ENCODE assay signal across 8 cellular contexts in the genomic region with DNA sequence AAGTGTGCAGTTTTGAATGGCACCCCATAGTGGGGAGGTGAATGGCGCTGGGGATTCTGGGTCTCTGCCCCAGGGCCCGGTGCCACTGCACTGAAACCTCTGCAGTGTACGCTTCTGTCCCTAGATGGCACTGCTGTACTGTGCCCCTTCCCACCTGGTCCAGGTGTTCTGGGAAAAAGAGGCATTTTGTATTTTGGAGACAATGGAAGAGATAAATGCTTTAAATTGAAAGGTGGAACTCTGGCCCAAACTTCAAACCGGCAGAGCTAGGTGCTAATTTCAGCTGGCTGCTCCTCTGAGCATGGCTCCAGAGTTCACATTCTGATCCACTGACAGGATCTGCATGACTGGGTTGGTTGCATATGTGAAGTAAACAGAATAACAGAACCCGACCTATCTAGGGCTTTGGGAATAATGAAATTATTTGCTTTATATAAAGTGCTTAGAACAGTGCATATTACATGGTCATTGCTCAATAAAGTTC. TPM values are rescaled to one million over a fixed set of nuclear protein-coding genes. Genes with fewer than 3 reads are reported as not detected.
DNase-seq lines count a peak whose midpoint lies in the region; ATAC-seq and TF ChIP-seq lines count a peak whose summit lies in the region.

No MANE protein-coding gene starts in this region.

- peaks cover 11% of the 10 kb centered on the region for H3K4me1 ChIP-seq in prostate gland (replicated peaks)

- ATAC-seq in HG03342 (IDR thresholded peaks at IDR 0.05; ENCODE audit: unreplicated experiment) (no peak), HG02678 (IDR thresholded peaks at IDR 0.05; ENCODE audit: unreplicated experiment) (no peak), HG03565 (IDR thresholded peaks at IDR 0.05; ENCODE audit: unreplicated experiment) (no peak)

- no peaks in the 10 kb centered on the region for H3K36me3 ChIP-seq in prostate gland

- peak; percentile 80 for DNase-seq in D341Med (ENCODE audit: low spot score)
- DNase-seq in HPDE6-E6E7 (ENCODE audit: extremely low spot score), result peak; percentile 87
- peak; percentile 10 for DNase-seq in SHP77 treated with DMSO at 0.1 percent for 48 hours (lab: John Stamatoyannopoulos, UW)
- peak; percentile 43 for DNase-seq in dermis blood vessel endothelial cell
- no peak for DNase-seq in prostate gland (ENCODE audit: low spot score)

- TF ChIP-seq CTCF in prostate gland (IDR thresholded peaks at IDR 0.05), result peak in 3 of 4 experiments; percentile 65 to 90 (median 85)

- no peaks in the 10 kb centered on the region for H3K27me3 ChIP-seq in prostate gland (replicated peaks; ENCODE audit: insufficient read depth)

- no peak for TF ChIP-seq POLR2A in prostate gland (IDR thresholded peaks at IDR 0.05)

- H3K9me3 ChIP-seq in prostate gland, result no peaks in the 10 kb centered on the region

- intact Hi-C loops in prostate gland (cut with DNase I), result no loop called here

- 18% methylated on average over 5 of the region's 5 CpGs for WGBS in prostate gland

- no peak overlapping the region for H3K27ac ChIP-seq in prostate gland

- H3K4me3 ChIP-seq in prostate gland, result no peak overlapping the region

RNA-seq across cellular contexts. Expression of gene KRT80, which starts 52.2 kb away (rescaled TPM):
- total RNA-seq in dermis blood vessel endothelial cell (0.17 and 1.2 TPM in 2 replicates), prostate gland (1 to 10 TPM; 1.9 to 3.7 TPM)
